Comparison of ENCODE assay signal across 8 cellular contexts in genomic region chr14:64706119-64706465, GRCh38. TPM values are rescaled to one million over a fixed set of nuclear protein-coding genes. Genes with fewer than 3 reads are reported as not detected.
A peak's percentile ranks its signal among the peaks of the same experiment; 100 is the strongest.
DNase-seq lines count a peak whose midpoint lies in the region; ATAC-seq and TF ChIP-seq lines count a peak whose summit lies in the region.

No MANE protein-coding gene starts in this region.

- H2BK120ac ChIP-seq in mesenchymal stem cell (ENCODE audit: low read depth, low read length), result no peak overlapping the region

- peaks cover 0 to 75% of the 10 kb centered on the region in 2 experiments for H3K27me3 ChIP-seq in mesenchymal stem cell (ENCODE audit: control insufficient read depth in 1 of 2, insufficient read depth in 1 of 2, low read length in 2 of 2)
- H3K27me3 ChIP-seq in thoracic aorta (replicated peaks; ENCODE audit: insufficient read depth), result no peaks in the 10 kb centered on the region

- CTCF ChIA-PET in activated CD8-positive, alpha-beta memory T cell treated with anti-CD3 and anti-CD28 coated beads, Interleukin-2, amount 10 ng/mL, durations not matched to agents 7 days and 5 days (lab: Charles Lee), result interaction anchor here (0.7 to 6.8 kb wide), 4 partner anchors 15 to 56 kb away, joined by 3 to 45 read pairs (median 8); no protein-coding TSS in a partner anchor
- CTCF ChIA-PET in MCF 10A (lab: Yijun Ruan, JAX), result interaction anchor here (0.6 to 4.6 kb wide), 10 partner anchors 14 to 205 kb away, joined by 3 to 40 read pairs (median 4); no protein-coding TSS in a partner anchor

- H3K4me1 Mint-ChIP-seq in activated CD8-positive, alpha-beta memory T cell treated with anti-CD3 and anti-CD28 coated beads, Interleukin-2, amount 10 ng/mL, durations not matched to agents 7 days and 5 days, result peaks cover 64% of the 10 kb centered on the region
- peaks cover 64% of the 10 kb centered on the region for H3K4me1 Mint-ChIP-seq in MCF 10A (ENCODE audit: insufficient read depth, unreplicated experiment)

- H3K4me3 Mint-ChIP-seq in activated CD8-positive, alpha-beta memory T cell treated with anti-CD3 and anti-CD28 coated beads, Interleukin-2, amount 10 ng/mL, durations not matched to agents 7 days and 5 days, result peak overlapping the region; percentile 67
- peak overlapping the region; percentile 81 for H3K4me3 Mint-ChIP-seq in MCF 10A (ENCODE audit: unreplicated experiment)

- TF ChIP-seq CTCF in MCF 10A (IDR thresholded peaks at IDR 0.05; ENCODE audit: unreplicated experiment) (no peak), thoracic aorta (IDR thresholded peaks at IDR 0.05) (no peak)

- POLR2A ChIA-PET in MCF 10A (lab: Yijun Ruan, JAX), result interaction anchor here (1.4 to 11.2 kb wide), 11 partner anchors 13 to 204 kb away, joined by 3 to 386 read pairs (median 20); partner anchors contain the start of gene ZBTB1

- no peak overlapping the region for H3K9ac ChIP-seq in mesenchymal stem cell (ENCODE audit: low read length)

- no peak overlapping the region for H3K23ac ChIP-seq in mesenchymal stem cell (ENCODE audit: low read length in 2 of 2)

- H3K27me3 Mint-ChIP-seq in activated CD8-positive, alpha-beta memory T cell treated with anti-CD3 and anti-CD28 coated beads, Interleukin-2, amount 10 ng/mL, durations not matched to agents 7 days and 5 days, result peaks cover 50% of the 10 kb centered on the region
- no peaks in the 10 kb centered on the region for H3K27me3 Mint-ChIP-seq in MCF 10A (ENCODE audit: insufficient read depth, unreplicated experiment)

- 0% methylated on average over 3 of the region's 3 CpGs for WGBS in mesenchymal stem cell

- intact Hi-C loops in MCF 10A (cut with micrococcal nuclease), result loop anchor here (2.0 kb wide), 2 partner anchors 15 to 57 kb away; no protein-coding TSS in a partner anchor

- H3K27ac ChIP-seq in mesenchymal stem cell (ENCODE audit: low read length, poor library complexity, severe bottlenecking) (peak overlapping the region; percentile 82), thoracic aorta (peak overlapping the region; percentile 90 to 91)

- H3K4me1 ChIP-seq in mesenchymal stem cell (ENCODE audit: control insufficient read depth, insufficient read depth, low read depth, low read length), result peaks cover 38% of the 10 kb centered on the region
- peaks cover 54 to 68% of the 10 kb centered on the region in 2 donors for H3K4me1 ChIP-seq in thoracic aorta (ENCODE audit: control insufficient read depth in 1 of 2, low read depth in 2 of 2)

- ATAC-seq in activated CD8-positive, alpha-beta memory T cell treated with anti-CD3 and anti-CD28 coated beads, Interleukin-2, amount 10 ng/mL, durations not matched to agents 7 days and 5 days, result no peak
- ATAC-seq in thoracic aorta (ENCODE audit: insufficient number of reproducible peaks, low FRiP score, low read depth), result no peak

- H2AK5ac ChIP-seq in mesenchymal stem cell (ENCODE audit: low read length, severe bottlenecking), result peak overlapping the region; percentile 76

- no peak overlapping the region for H4K8ac ChIP-seq in mesenchymal stem cell (ENCODE audit: low read length)

- no peaks in the 10 kb centered on the region for H3K9me3 Mint-ChIP-seq in activated CD8-positive, alpha-beta memory T cell treated with anti-CD3 and anti-CD28 coated beads, Interleukin-2, amount 10 ng/mL, durations not matched to agents 7 days and 5 days (ENCODE audit: low read depth)
- no peaks in the 10 kb centered on the region for H3K9me3 Mint-ChIP-seq in MCF 10A (ENCODE audit: unreplicated experiment)

- no peak overlapping the region for H3K27ac Mint-ChIP-seq in activated CD8-positive, alpha-beta memory T cell treated with anti-CD3 and anti-CD28 coated beads, Interleukin-2, amount 10 ng/mL, durations not matched to agents 7 days and 5 days
- peak overlapping the region; percentile 49 for H3K27ac Mint-ChIP-seq in MCF 10A (ENCODE audit: low read depth, unreplicated experiment)

- H3K9me3 ChIP-seq in mesenchymal stem cell (ENCODE audit: control insufficient read depth, low read length) (no peaks in the 10 kb centered on the region), thoracic aorta (no peaks in the 10 kb centered on the region)

- H3K18ac ChIP-seq in mesenchymal stem cell (ENCODE audit: low read depth in 1 of 2, low read length in 2 of 2), result peak overlapping the region; percentile 5 to 67

- no peak overlapping the region for H2AFZ ChIP-seq in mesenchymal stem cell (ENCODE audit: low read depth, low read length)

- no TSS peak for BruUV-seq in MCF 10A (replicated peaks; lab: Mats Ljungman, UMichigan)

- H3K4me3 ChIP-seq in mesenchymal stem cell (ENCODE audit: insufficient read depth in 1 of 2, low read depth in 1 of 2, low read length in 2 of 2), result no peak overlapping the region
- H3K4me3 ChIP-seq in thoracic aorta, result peak overlapping the region; percentile 87

- H3K36me3 Mint-ChIP-seq in activated CD8-positive, alpha-beta memory T cell treated with anti-CD3 and anti-CD28 coated beads, Interleukin-2, amount 10 ng/mL, durations not matched to agents 7 days and 5 days, result peaks cover 9% of the 10 kb centered on the region
- peaks cover 9% of the 10 kb centered on the region for H3K36me3 Mint-ChIP-seq in MCF 10A (ENCODE audit: insufficient read depth, unreplicated experiment)

- DNase-seq in activated CD8-positive, alpha-beta memory T cell treated with anti-CD3 and anti-CD28 coated beads, Interleukin-2, amount 10 ng/mL, durations not matched to agents 7 days and 5 days, result no peak
- DNase-seq in activated CD8-positive, alpha-beta memory T cell treated with anti-CD3 and anti-CD28 coated beads, Interleukin-2, amount 50 U/mL, for 4 hours, result no peak
- no peak for DNase-seq in MCF 10A (ENCODE audit: unreplicated experiment)
- DNase-seq in mesenchymal stem cell, result no peak
- no peak for DNase-seq in thoracic aorta (ENCODE audit: low spot score)
- no peak for DNase-seq in CD1c-positive myeloid dendritic cell (ENCODE audit: extremely low spot score)
- no peak for DNase-seq in NCI-H2029 treated with DMSO at 0.1 percent for 48 hours (lab: John Stamatoyannopoulos, UW)
- DNase-seq in NCI-H345 treated with DMSO at 0.1 percent for 48 hours (lab: John Stamatoyannopoulos, UW; ENCODE audit: unreplicated experiment), result no peak

- H2BK12ac ChIP-seq in mesenchymal stem cell (ENCODE audit: low read length in 2 of 2), result peak overlapping the region in 1 of 2 experiments; percentile 80

- H3K14ac ChIP-seq in mesenchymal stem cell (ENCODE audit: low read length in 2 of 2), result no peak overlapping the region

- no peak overlapping the region for H2BK5ac ChIP-seq in mesenchymal stem cell (ENCODE audit: low read depth, low read length, poor library complexity, severe bottlenecking)

- H2BK15ac ChIP-seq in mesenchymal stem cell (ENCODE audit: low read depth, poor library complexity, severe bottlenecking), result no peak overlapping the region

- H3K79me1 ChIP-seq in mesenchymal stem cell (replicated peaks; ENCODE audit: low read length, poor library complexity, severe bottlenecking), result no peaks in the 10 kb centered on the region

- peak overlapping the region in 1 of 2 experiments; percentile 11 for H3K4ac ChIP-seq in mesenchymal stem cell (ENCODE audit: low read depth in 1 of 2, low read length in 2 of 2)

- H4K91ac ChIP-seq in mesenchymal stem cell (ENCODE audit: low read length), result no peak overlapping the region

- H3K4me2 ChIP-seq in mesenchymal stem cell (ENCODE audit: low read length, poor library complexity, severe bottlenecking), result peak overlapping the region; percentile 86

- peaks cover 0 to 2% of the 10 kb centered on the region in 2 experiments for H3K36me3 ChIP-seq in mesenchymal stem cell (ENCODE audit: control insufficient read depth in 1 of 2, insufficient read depth in 2 of 2, low read depth in 1 of 2, low read length in 2 of 2)
- H3K36me3 ChIP-seq in thoracic aorta, result no peaks in the 10 kb centered on the region

RNA-seq across cellular contexts. Expression of gene PLEKHG3, which starts 1.9 kb away (rescaled TPM):
- 10 to 100 TPM; 11.9 to 28.2 TPM for total RNA-seq in activated CD8-positive, alpha-beta memory T cell treated with anti-CD3 and anti-CD28 coated beads, Interleukin-2, amount 10 ng/mL, durations not matched to agents 7 days and 5 days
- total RNA-seq in MCF 10A (2022), result 52.9 and 72.8 TPM in 2 replicates
- polyA plus RNA-seq in mesenchymal stem cell (2013, experiment 1 of 2), result 14.9 TPM
- polyA plus RNA-seq in mesenchymal stem cell (2013, experiment 2 of 2), result 14.3 TPM
- 10 to 100 TPM; 63.2 to 71.5 TPM for total RNA-seq in thoracic aorta
